Comparison of ENCODE assay signal across 1 cellular context in the genomic region with DNA sequence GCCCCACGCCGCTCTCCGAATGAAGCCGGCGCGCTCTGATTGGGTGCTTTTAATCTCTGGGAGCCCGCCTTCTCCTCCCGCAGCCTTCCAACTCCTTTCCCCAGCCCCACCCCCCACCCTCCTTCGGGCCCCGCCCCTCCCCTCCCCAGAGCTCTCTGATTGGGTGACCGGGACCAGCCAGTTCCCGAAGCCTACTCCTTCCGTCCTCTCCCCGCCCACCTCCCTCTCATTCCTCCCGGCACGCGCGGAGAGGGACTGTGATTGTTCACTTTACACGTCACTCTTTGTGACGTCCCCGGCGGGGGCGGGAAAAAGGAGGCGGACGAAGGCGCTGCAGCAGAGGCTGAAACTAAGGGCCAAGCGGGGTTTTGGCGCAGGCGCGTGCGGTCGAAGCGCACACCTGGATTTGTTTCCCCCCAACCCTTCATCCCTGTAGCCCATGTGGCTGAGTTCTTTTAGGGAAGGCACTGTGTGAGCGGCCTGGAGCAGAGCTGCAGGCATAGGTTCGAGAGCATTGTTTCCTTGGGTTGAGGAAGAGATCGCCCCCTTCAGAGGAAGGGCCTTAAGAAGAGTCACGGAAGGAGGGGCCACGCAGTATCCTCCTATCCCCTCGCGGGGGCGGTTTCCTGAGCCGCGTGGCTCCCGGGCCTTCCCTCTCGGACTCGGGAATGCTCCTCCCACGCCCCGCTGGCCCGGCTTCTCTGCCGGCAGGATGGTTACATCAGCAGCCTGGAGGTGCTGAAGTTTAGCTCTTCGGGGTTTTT.
TF ChIP-seq lines count a peak whose summit lies in the region.

TSS of gene MEX3C (minus strand) at position 21 of the 764 bp plus-strand sequence. CDS start 361 bp downstream, outside the sequence.

TF ChIP-seq in K562, 482 proteins besides CTCF, POLR2A, EP300 and RAD21 (continued from another document and continues in another):
- TF ChIP-seq, protein P1, sequence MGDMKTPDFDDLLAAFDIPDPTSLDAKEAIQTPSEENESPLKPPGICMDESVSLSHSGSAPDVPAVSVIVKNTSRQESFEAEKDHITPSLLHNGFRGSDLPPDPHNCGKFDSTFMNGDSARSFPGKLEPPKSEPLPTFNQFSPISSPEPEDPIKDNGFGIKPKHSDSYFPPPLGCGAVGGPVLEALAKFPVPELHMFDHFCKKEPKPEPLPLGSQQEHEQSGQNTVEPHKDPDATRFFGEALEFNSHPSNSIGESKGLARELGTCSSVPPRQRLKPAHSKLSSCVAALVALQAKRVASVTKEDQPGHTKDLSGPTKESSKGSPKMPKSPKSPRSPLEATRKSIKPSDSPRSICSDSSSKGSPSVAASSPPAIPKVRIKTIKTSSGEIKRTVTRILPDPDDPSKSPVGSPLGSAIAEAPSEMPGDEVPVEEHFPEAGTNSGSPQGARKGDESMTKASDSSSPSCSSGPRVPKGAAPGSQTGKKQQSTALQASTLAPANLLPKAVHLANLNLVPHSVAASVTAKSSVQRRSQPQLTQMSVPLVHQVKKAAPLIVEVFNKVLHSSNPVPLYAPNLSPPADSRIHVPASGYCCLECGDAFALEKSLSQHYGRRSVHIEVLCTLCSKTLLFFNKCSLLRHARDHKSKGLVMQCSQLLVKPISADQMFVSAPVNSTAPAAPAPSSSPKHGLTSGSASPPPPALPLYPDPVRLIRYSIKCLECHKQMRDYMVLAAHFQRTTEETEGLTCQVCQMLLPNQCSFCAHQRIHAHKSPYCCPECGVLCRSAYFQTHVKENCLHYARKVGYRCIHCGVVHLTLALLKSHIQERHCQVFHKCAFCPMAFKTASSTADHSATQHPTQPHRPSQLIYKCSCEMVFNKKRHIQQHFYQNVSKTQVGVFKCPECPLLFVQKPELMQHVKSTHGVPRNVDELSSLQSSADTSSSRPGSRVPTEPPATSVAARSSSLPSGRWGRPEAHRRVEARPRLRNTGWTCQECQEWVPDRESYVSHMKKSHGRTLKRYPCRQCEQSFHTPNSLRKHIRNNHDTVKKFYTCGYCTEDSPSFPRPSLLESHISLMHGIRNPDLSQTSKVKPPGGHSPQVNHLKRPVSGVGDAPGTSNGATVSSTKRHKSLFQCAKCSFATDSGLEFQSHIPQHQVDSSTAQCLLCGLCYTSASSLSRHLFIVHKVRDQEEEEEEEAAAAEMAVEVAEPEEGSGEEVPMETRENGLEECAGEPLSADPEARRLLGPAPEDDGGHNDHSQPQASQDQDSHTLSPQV (IDR thresholded peaks at IDR 0.05): no peak; the same call in 1 of the 2 replicates
- TF ChIP-seq ZNF316 (IDR thresholded peaks at IDR 0.05): no peak
- TF ChIP-seq ZNF395 (CRISPR knock-in tag; IDR thresholded peaks at IDR 0.05): no peak
- TF ChIP-seq LEF1 (IDR thresholded peaks at IDR 0.05): no peak
- peak in 1 of 3 experiments; percentile 12 for TF ChIP-seq YY1 (IDR thresholded peaks at IDR 0.05; ENCODE audit: borderline replicate concordance in 1 of 3, control insufficient read depth in 1 of 3, extremely low read depth in 1 of 3, insufficient read depth in 3 of 3, insufficient read length in 1 of 3, insufficient replicate concordance in 2 of 3, low read depth in 1 of 3, low read length in 2 of 3)
- TF ChIP-seq GTF2B (IDR thresholded peaks at IDR 0.05; ENCODE audit: extremely low read depth, insufficient read length): no peak
- peak; percentile 93 for TF ChIP-seq MYC (IDR thresholded peaks at IDR 0.05; ENCODE audit: low read depth, low read length)
- TF ChIP-seq MYC (CRISPR knock-in tag; IDR thresholded peaks at IDR 0.05; ENCODE audit: borderline replicate concordance, low read depth): no peak
- no peak for TF ChIP-seq KDM4B (IDR thresholded peaks at IDR 0.05; ENCODE audit: borderline replicate concordance in 2 of 2, low read depth in 1 of 2)
- TF ChIP-seq BMI1 (IDR thresholded peaks at IDR 0.05; ENCODE audit: low read length): no peak
- no peak for TF ChIP-seq FOSL1 (tag; conservative IDR thresholded peaks at IDR 0.05)
- no peak for TF ChIP-seq SMARCC2 (IDR thresholded peaks at IDR 0.05; ENCODE audit: low read depth)
- TF ChIP-seq CHCHD3 (CRISPR knock-in tag; IDR thresholded peaks at IDR 0.05): no peak
- TF ChIP-seq MTA2 (IDR thresholded peaks at IDR 0.05; ENCODE audit: low read depth): no peak
- peak; percentile 84; the same call in 1 of the 2 replicates for TF ChIP-seq LCOR (CRISPR knock-in tag; IDR thresholded peaks at IDR 0.05)
- TF ChIP-seq ZNF79 (CRISPR knock-in tag; IDR thresholded peaks at IDR 0.05; ENCODE audit: low read depth): no peak
- no peak for TF ChIP-seq TEAD4 (IDR thresholded peaks at IDR 0.05; ENCODE audit: low read length)
- no peak for TF ChIP-seq TEAD4 (CRISPR knock-in tag; IDR thresholded peaks at IDR 0.05; ENCODE audit: borderline replicate concordance)
- peak; percentile 73; the same call in 1 of the 2 replicates for TF ChIP-seq ATF3 (IDR thresholded peaks at IDR 0.05)
- TF ChIP-seq ATF3 (CRISPR knock-in tag; conservative IDR thresholded peaks at IDR 0.05): no peak
- TF ChIP-seq GTF2E2 (tag; IDR thresholded peaks at IDR 0.05): peak; percentile 24; the same call in 1 of the 2 replicates
- peak; percentile 97 for TF ChIP-seq L3MBTL2 (IDR thresholded peaks at IDR 0.05)
- TF ChIP-seq JUNB (CRISPR knock-in tag; conservative IDR thresholded peaks at IDR 0.05): no peak
- TF ChIP-seq NFYB (IDR thresholded peaks at IDR 0.05; ENCODE audit: extremely low read depth, insufficient read length): peak; percentile 57
- TF ChIP-seq, protein P2, sequence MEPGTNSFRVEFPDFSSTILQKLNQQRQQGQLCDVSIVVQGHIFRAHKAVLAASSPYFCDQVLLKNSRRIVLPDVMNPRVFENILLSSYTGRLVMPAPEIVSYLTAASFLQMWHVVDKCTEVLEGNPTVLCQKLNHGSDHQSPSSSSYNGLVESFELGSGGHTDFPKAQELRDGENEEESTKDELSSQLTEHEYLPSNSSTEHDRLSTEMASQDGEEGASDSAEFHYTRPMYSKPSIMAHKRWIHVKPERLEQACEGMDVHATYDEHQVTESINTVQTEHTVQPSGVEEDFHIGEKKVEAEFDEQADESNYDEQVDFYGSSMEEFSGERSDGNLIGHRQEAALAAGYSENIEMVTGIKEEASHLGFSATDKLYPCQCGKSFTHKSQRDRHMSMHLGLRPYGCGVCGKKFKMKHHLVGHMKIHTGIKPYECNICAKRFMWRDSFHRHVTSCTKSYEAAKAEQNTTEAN (CRISPR knock-in tag; IDR thresholded peaks at IDR 0.05): no peak
- TF ChIP-seq HIVEP1 (CRISPR knock-in tag; IDR thresholded peaks at IDR 0.05): no peak
- TF ChIP-seq STAG1 (CRISPR knock-in tag; IDR thresholded peaks at IDR 0.05; ENCODE audit: borderline replicate concordance): no peak
- TF ChIP-seq, protein P3, sequence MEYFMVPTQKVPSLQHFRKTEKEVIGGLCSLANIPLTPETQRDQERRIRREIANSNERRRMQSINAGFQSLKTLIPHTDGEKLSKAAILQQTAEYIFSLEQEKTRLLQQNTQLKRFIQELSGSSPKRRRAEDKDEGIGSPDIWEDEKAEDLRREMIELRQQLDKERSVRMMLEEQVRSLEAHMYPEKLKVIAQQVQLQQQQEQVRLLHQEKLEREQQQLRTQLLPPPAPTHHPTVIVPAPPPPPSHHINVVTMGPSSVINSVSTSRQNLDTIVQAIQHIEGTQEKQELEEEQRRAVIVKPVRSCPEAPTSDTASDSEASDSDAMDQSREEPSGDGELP (CRISPR knock-in tag; IDR thresholded peaks at IDR 0.05; ENCODE audit: borderline replicate concordance): peak; percentile 55; the same call in 1 of the 2 replicates
- TF ChIP-seq ZMIZ1 (IDR thresholded peaks at IDR 0.05; ENCODE audit: low read depth in 2 of 2, low read length in 2 of 2): no peak
- TF ChIP-seq KDM5B (IDR thresholded peaks at IDR 0.05; ENCODE audit: insufficient replicate concordance, low read depth, low read length): peak; percentile 60
- TF ChIP-seq SUPT5H (IDR thresholded peaks at IDR 0.05): peak; percentile 74
- TF ChIP-seq XRCC5 (IDR thresholded peaks at IDR 0.05; ENCODE audit: low read depth, low read length): no peak
- TF ChIP-seq NFE2L1 (tag; IDR thresholded peaks at IDR 0.05; ENCODE audit: borderline replicate concordance, low read depth): no peak
- peak; percentile 89 to 91 for TF ChIP-seq E2F6 (IDR thresholded peaks at IDR 0.05; ENCODE audit: borderline replicate concordance in 1 of 2, extremely low read depth in 1 of 2, insufficient read depth in 1 of 2, insufficient read length in 1 of 2, low read depth in 1 of 2, low read length in 1 of 2, poor library complexity in 1 of 2, severe bottlenecking in 1 of 2)
- no peak for TF ChIP-seq KAT2B (IDR thresholded peaks at IDR 0.05; ENCODE audit: low read depth, low read length)
- TF ChIP-seq RFX5 (IDR thresholded peaks at IDR 0.05; ENCODE audit: low read depth, low read length): no peak
- peak; percentile 88 for TF ChIP-seq SP1 (CRISPR knock-in tag; IDR thresholded peaks at IDR 0.05)
- TF ChIP-seq MECOM (CRISPR knock-in tag; IDR thresholded peaks at IDR 0.05): no peak
- no peak for TF ChIP-seq TEAD1 (CRISPR knock-in tag; IDR thresholded peaks at IDR 0.05)
- TF ChIP-seq ELF4 (CRISPR knock-in tag; IDR thresholded peaks at IDR 0.05): no peak
- no peak for TF ChIP-seq SRSF9 (IDR thresholded peaks at IDR 0.05; ENCODE audit: borderline replicate concordance, low read depth, low read length)
- no peak for TF ChIP-seq ZNF146 (CRISPR knock-in tag; IDR thresholded peaks at IDR 0.05; ENCODE audit: unreplicated experiment)
- no peak for TF ChIP-seq MAFK (IDR thresholded peaks at IDR 0.05; ENCODE audit: low read length)
- no peak for TF ChIP-seq ETS2 (tag; IDR thresholded peaks at IDR 0.05; ENCODE audit: borderline replicate concordance, poor library complexity, severe bottlenecking)
- TF ChIP-seq, protein P4, sequence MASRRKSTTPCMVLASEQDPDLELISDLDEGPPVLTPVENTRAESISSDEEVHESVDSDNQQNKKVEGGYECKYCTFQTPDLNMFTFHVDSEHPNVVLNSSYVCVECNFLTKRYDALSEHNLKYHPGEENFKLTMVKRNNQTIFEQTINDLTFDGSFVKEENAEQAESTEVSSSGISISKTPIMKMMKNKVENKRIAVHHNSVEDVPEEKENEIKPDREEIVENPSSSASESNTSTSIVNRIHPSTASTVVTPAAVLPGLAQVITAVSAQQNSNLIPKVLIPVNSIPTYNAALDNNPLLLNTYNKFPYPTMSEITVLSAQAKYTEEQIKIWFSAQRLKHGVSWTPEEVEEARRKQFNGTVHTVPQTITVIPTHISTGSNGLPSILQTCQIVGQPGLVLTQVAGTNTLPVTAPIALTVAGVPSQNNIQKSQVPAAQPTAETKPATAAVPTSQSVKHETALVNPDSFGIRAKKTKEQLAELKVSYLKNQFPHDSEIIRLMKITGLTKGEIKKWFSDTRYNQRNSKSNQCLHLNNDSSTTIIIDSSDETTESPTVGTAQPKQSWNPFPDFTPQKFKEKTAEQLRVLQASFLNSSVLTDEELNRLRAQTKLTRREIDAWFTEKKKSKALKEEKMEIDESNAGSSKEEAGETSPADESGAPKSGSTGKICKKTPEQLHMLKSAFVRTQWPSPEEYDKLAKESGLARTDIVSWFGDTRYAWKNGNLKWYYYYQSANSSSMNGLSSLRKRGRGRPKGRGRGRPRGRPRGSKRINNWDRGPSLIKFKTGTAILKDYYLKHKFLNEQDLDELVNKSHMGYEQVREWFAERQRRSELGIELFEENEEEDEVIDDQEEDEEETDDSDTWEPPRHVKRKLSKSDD (conservative IDR thresholded peaks at IDR 0.05; ENCODE audit: low read length): no peak
